In genomic region chr11:109994896-109995295, GRCh38 we compare ENCODE assay signal across 17 cellular contexts.
A peak's percentile ranks its signal among the peaks of the same experiment; 100 is the strongest.
DNase-seq lines count a peak whose midpoint lies in the region; ATAC-seq and TF ChIP-seq lines count a peak whose summit lies in the region.
"Had no signal": no experiment of that assay in that cellular context is flagged by ENCODE, and none has a peak within 500 bp of the region (broad histone marks: within the 10 kb centered on the region; RNA-seq: fewer than 3 reads in every experiment).

No MANE protein-coding gene starts in this region.

- no peak for ATAC-seq in HG02938 (IDR thresholded peaks at IDR 0.05; ENCODE audit: unreplicated experiment)
- ATAC-seq: Right ventricle myocardium inferior had no signal

- H3K4me3 ChIP-seq in astrocyte of the spinal cord (ENCODE audit: low read depth, low read length) (no peak overlapping the region), A673 (ENCODE audit: low read depth, low read length, poor library complexity, severe bottlenecking) (no peak overlapping the region)
- H3K4me3 ChIP-seq: GM23248 had no signal

- peak; percentile 20 for DNase-seq in ELR (ENCODE audit: low read depth)
- peak; percentile 32 for DNase-seq in M059J (ENCODE audit: low read depth)
- DNase-seq in astrocyte of the spinal cord (ENCODE audit: low read depth, low spot score) = peak; percentile 10
- peak; percentile 31 for DNase-seq in iPS-NIHi7 (ENCODE audit: extremely low spot score)
- DNase-seq in SKM-1 (lab: John Stamatoyannopoulos, UW; ENCODE audit: unreplicated experiment) = no peak
- no peak for DNase-seq in A673 (ENCODE audit: low spot score)
- no peak for DNase-seq in Kasumi-1 (lab: John Stamatoyannopoulos, UW)
- DNase-seq: AML-193; DMS53; GM23248; HFFc6; NCI-H2081; NCI-H2227 treated with DMSO at 0.1 percent for 48 hours; NCI-H524 treated with DMSO at 0.1 percent for 48 hours; NK-92 treated with Interleukin-12 subunit alpha and Interleukin-12 subunit beta, amount 100 ng/mL, for 24 hours had no signal

- H3K27ac ChIP-seq in A673 (ENCODE audit: low read depth, low read length, poor library complexity, severe bottlenecking) = no peak overlapping the region
- H3K27ac ChIP-seq: GM23248 had no signal

- no peaks in the 10 kb centered on the region for H3K27me3 ChIP-seq in A673 (replicated peaks; ENCODE audit: insufficient read depth, low read depth, low read length, poor library complexity)

- peaks cover 24% of the 10 kb centered on the region for H3K4me1 ChIP-seq in A673 (ENCODE audit: insufficient read depth, low read length, poor library complexity, severe bottlenecking)

- no peaks in the 10 kb centered on the region for H3K9me3 ChIP-seq in A673 (ENCODE audit: low read depth, low read length, poor library complexity, severe bottlenecking)

- CTCF ChIA-PET in A673 (lab: Charles Lee) = no interaction called here

- BruUV-seq in A673 (replicated peaks; lab: Mats Ljungman, UMichigan) = no TSS peak

- POLR2A ChIA-PET in A673 (lab: Charles Lee; ENCODE audit: low non-redundant PET) = no interaction called here

- no peak for TF ChIP-seq CTCF in astrocyte of the spinal cord (IDR thresholded peaks at IDR 0.05; ENCODE audit: low read depth, low read length)
- TF ChIP-seq CTCF in A673 (conservative IDR thresholded peaks at IDR 0.05; ENCODE audit: low read depth, low read length) = no peak

- in situ Hi-C loops in astrocyte of the spinal cord (cut with HindIII; ENCODE audit: low sequenced_read_pairs) = no loop called here

- intact Hi-C loops in A673 (cut with micrococcal nuclease; ENCODE audit: unreplicated experiment) = no loop called here

- H3K36me3 ChIP-seq in A673 (ENCODE audit: insufficient read depth, low read length, poor library complexity, severe bottlenecking) = no peaks in the 10 kb centered on the region

Comparison
In these comparisons a context has a peak if more than half of its experiments do, and no peak if none do; other contexts are left out.
1. DNase-seq: peak in ELR (single experiment), M059J (single experiment), astrocyte of the spinal cord (single experiment) and iPS-NIHi7 (single experiment); none in SKM-1 (single experiment), A673 (single experiment) and Kasumi-1 (0 of 2).